Comparison of ENCODE assay signal across 21 cellular contexts in genomic region chr11:106390078-106390477, GRCh38.
"Had no signal": no experiment of that assay in that cellular context is flagged by ENCODE, and none has a peak within 500 bp of the region (broad histone marks: within the 10 kb centered on the region; RNA-seq: fewer than 3 reads in every experiment).

No MANE protein-coding gene starts in this region.

- H3K27ac ChIP-seq: coronary artery, foreskin keratinocyte, pancreas, suprapubic skin, thyroid gland, upper lobe of left lung had no signal

- H3K27me3 Mint-ChIP-seq: progenitor cell of endocrine pancreas had no signal

- H3K4me1 ChIP-seq: suprapubic skin, thyroid gland, upper lobe of left lung had no signal

- ATAC-seq: left lobe of liver; natural killer cell; pancreas; right cardiac atrium; stimulated activated effector memory CD8-positive, alpha-beta T cell treated with anti-CD3 and anti-CD28 coated beads, Interleukin-12 subunit alpha, Interleukin-12 subunit beta, amount 100 ng/mL, for 72 hours; stimulated activated naive CD8-positive, alpha-beta T cell treated with anti-CD3 and anti-CD28 coated beads, Interleukin-15, Interleukin-2, amounts not matched to agents 100 U/mL and 50 U/mL, for 24 hours had no signal

- DNase-seq: effector CD4-positive, alpha-beta T cell; endodermal cell; erythroblast; foreskin keratinocyte; mammary epithelial cell; natural killer cell; pancreas; right cardiac atrium; stimulated activated CD4-positive, alpha-beta T cell treated with anti-CD3 and anti-CD28 coated beads, Interleukin-4, amount 100 ng/mL, for 1 hour; stimulated activated CD8-positive, alpha-beta memory T cell treated with anti-CD3 and anti-CD28 coated beads, Interleukin-4, amount 100 ng/mL, for 48 hours; stimulated activated naive CD8-positive, alpha-beta T cell treated with anti-CD3 and anti-CD28 coated beads, Interleukin-15, Interleukin-2, amounts not matched to agents 100 U/mL and 50 U/mL, for 24 hours; thyroid gland; upper lobe of left lung had no signal

- H3K4me3 Mint-ChIP-seq: endodermal cell; mesothelial cell of epicardium; natural killer cell; neural crest cell; stimulated activated effector memory CD8-positive, alpha-beta T cell treated with anti-CD3 and anti-CD28 coated beads, Interleukin-12 subunit alpha, Interleukin-12 subunit beta, amount 100 ng/mL, for 72 hours had no signal

- FAIRE-seq: endothelial cell of umbilical vein, pancreas had no signal

- H3K27ac Mint-ChIP-seq: endodermal cell; mesothelial cell of epicardium; natural killer cell; progenitor cell of endocrine pancreas; stimulated activated effector memory CD8-positive, alpha-beta T cell treated with anti-CD3 and anti-CD28 coated beads, Interleukin-12 subunit alpha, Interleukin-12 subunit beta, amount 100 ng/mL, for 72 hours had no signal

- H3K9me3 ChIP-seq: pancreas, suprapubic skin, thyroid gland, upper lobe of left lung had no signal

- H3K36me3 ChIP-seq: pancreas, suprapubic skin, thyroid gland, upper lobe of left lung had no signal

- H3K36me3 Mint-ChIP-seq: natural killer cell; stimulated activated effector memory CD8-positive, alpha-beta T cell treated with anti-CD3 and anti-CD28 coated beads, Interleukin-12 subunit alpha, Interleukin-12 subunit beta, amount 100 ng/mL, for 72 hours had no signal

- H3K27me3 ChIP-seq: foreskin keratinocyte, pancreas, suprapubic skin, thyroid gland, upper lobe of left lung had no signal

- H3K4me1 Mint-ChIP-seq: natural killer cell; stimulated activated effector memory CD8-positive, alpha-beta T cell treated with anti-CD3 and anti-CD28 coated beads, Interleukin-12 subunit alpha, Interleukin-12 subunit beta, amount 100 ng/mL, for 72 hours had no signal

- H3K4me3 ChIP-seq: coronary artery, pancreas, suprapubic skin, thyroid gland, upper lobe of left lung had no signal
